Comparison of ENCODE assay signal across 24 cellular contexts in the genomic region with DNA sequence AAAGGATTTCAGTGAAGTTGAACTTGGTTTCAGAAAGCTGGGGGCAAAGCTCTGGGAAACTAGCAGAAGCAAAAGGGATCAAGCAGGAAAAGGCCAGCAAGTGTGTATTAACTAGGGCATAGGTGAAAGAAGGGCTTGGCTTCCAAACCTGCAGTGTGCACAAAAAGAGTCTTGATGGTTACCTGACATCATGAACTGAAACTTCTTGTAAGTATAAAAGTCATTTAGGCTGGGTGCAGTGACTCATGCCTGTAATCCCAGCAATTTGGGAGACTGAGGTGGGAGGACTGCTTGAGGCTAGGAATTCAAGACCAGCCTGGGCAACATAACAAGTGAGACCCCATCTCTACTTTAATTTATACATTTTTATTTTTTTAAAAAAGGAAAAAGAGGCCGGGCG.
"Had no signal": no experiment of that assay in that cellular context is flagged by ENCODE, and none has a peak within 500 bp of the region (broad histone marks: within the 10 kb centered on the region; RNA-seq: fewer than 3 reads in every experiment).

No MANE protein-coding gene starts in this region.

- DNase-seq: activated CD4-positive, alpha-beta memory T cell treated with anti-CD3 and anti-CD28 coated beads, Interleukin-2, amount 10 ng/mL, durations not matched to agents 7 days and 5 days; activated CD4-positive, alpha-beta T cell treated with anti-CD3 and anti-CD28 coated beads for 36 hours; activated CD4-positive, alpha-beta T cell treated with anti-CD3 and anti-CD28 coated beads, Interleukin-2, amount 50 U/mL, for 1 hour; activated naive CD4-positive, alpha-beta T cell; activated T-cell treated with anti-CD3 and anti-CD28 coated beads for 4 hours; activated T-cell treated with anti-CD3 and anti-CD28 coated beads, Interleukin-2, amount 50 U/mL, for 72 hours; amniotic stem cell; body of pancreas; central memory CD4-positive, alpha-beta T cell; MM.1S; NCI-H1048; NCI-H146; NCI-H187 treated with DMSO at 0.1 percent for 48 hours; NCI-H2081 treated with DMSO at 0.1 percent for 48 hours; NCI-H2227 treated with DMSO at 0.1 percent for 48 hours; NCI-H526; NCI-H82; NK-92 treated with Interleukin-12 subunit alpha and Interleukin-12 subunit beta, amount 100 ng/mL, for 24 hours; OCI-M1; Peyer's patch; SIG-M5; T-helper 1 cell; WERI-Rb-1 had no signal

- ATAC-seq: activated T-cell treated with anti-CD3 and anti-CD28 coated beads, Interleukin-2, amount 50 U/mL, for 72 hours; body of pancreas had no signal

- H3K4me3 ChIP-seq: ascending aorta, body of pancreas, Peyer's patch had no signal

- H3K27ac ChIP-seq: ascending aorta, body of pancreas, Peyer's patch, WERI-Rb-1 had no signal

- H3K36me3 ChIP-seq: WERI-Rb-1 had no signal

- H3K4me1 ChIP-seq: ascending aorta, body of pancreas, Peyer's patch had no signal

- H3K27me3 ChIP-seq: ascending aorta, body of pancreas, Peyer's patch had no signal

- H3K9me3 ChIP-seq: ascending aorta, body of pancreas, Peyer's patch had no signal
